7 cellular contexts compared by ENCODE assay signal in the genomic region with DNA sequence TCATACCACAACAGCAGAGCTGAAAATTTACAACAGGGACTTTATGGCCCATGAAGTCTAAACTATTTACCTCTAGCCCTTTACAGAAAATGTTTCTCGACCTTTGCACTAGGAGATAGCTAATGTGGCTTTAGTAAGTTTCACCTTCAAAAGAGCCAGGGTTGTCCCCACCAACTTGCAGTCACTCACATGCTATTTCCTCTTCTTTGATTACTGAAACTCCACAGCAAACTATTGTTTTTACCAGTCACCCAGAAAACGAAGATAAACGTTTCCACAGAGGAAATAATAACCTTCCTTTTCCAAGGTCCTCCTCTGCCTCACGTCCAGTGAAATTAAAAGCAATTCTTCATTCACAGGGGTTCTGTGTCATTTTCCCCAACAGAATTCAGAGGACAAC. TPM values are rescaled to one million over a fixed set of nuclear protein-coding genes. Genes with fewer than 3 reads are reported as not detected.
DNase-seq lines count a peak whose midpoint lies in the region; ATAC-seq and TF ChIP-seq lines count a peak whose summit lies in the region.

No MANE protein-coding gene starts in this region.

- POLR2A ChIA-PET in WTC11 (lab: Charles Lee) = interaction anchor here (0.5 kb wide), 1 partner anchor 44 kb away, joined by 4 read pairs; no protein-coding TSS in a partner anchor

- H3K36me3 Mint-ChIP-seq in WTC11 = no peaks in the 10 kb centered on the region
- H3K36me3 Mint-ChIP-seq in stimulated activated memory B cell treated with anti-CD40 and anti-IgM and Interleukin-4, amounts not matched to agents 10 μg/mL and 1 μg/mL and 100 μg/mL, for 72 hours = no peaks in the 10 kb centered on the region

- H3K27me3 Mint-ChIP-seq in WTC11 (ENCODE audit: low read depth) = no peaks in the 10 kb centered on the region
- no peaks in the 10 kb centered on the region for H3K27me3 Mint-ChIP-seq in stimulated activated memory B cell treated with anti-CD40 and anti-IgM and Interleukin-4, amounts not matched to agents 10 μg/mL and 1 μg/mL and 100 μg/mL, for 72 hours

- CTCF ChIA-PET in WTC11 (lab: Charles Lee) = interaction anchor here (2.5 kb wide), 1 partner anchor 41 kb away, joined by 8 read pairs; no protein-coding TSS in a partner anchor

- no peak for DNase-seq in WTC11 (ENCODE audit: low spot score)
- no peak for DNase-seq in stimulated activated CD4-positive, alpha-beta T cell treated with anti-CD3 and anti-CD28 coated beads, Interleukin-4, amount 100 ng/mL, for 1 hour
- no peak for DNase-seq in posterior cingulate gyrus
- DNase-seq in activated CD8-positive, alpha-beta memory T cell treated with anti-CD3 and anti-CD28 coated beads for 24 hours = no peak

- no peaks in the 10 kb centered on the region for H3K9me3 Mint-ChIP-seq in WTC11
- no peaks in the 10 kb centered on the region for H3K9me3 Mint-ChIP-seq in stimulated activated memory B cell treated with anti-CD40 and anti-IgM and Interleukin-4, amounts not matched to agents 10 μg/mL and 1 μg/mL and 100 μg/mL, for 72 hours

- peaks cover 28% of the 10 kb centered on the region for H3K4me1 Mint-ChIP-seq in WTC11
- no peaks in the 10 kb centered on the region for H3K4me1 Mint-ChIP-seq in stimulated activated memory B cell treated with anti-CD40 and anti-IgM and Interleukin-4, amounts not matched to agents 10 μg/mL and 1 μg/mL and 100 μg/mL, for 72 hours

- intact Hi-C loops in posterior cingulate gyrus (cut with DNase I) = no loop called here

- ATAC-seq in GM19372 (IDR thresholded peaks at IDR 0.05; ENCODE audit: low read depth, unreplicated experiment) = peak; percentile 87
- ATAC-seq in HG02870 (IDR thresholded peaks at IDR 0.05; ENCODE audit: unreplicated experiment) = peak; percentile 88
- ATAC-seq in WTC11 = no peak
- ATAC-seq in stimulated activated memory B cell treated with anti-CD40 and anti-IgM and Interleukin-4, amounts not matched to agents 10 μg/mL and 1 μg/mL and 100 μg/mL, for 72 hours = peak; percentile 52

- TF ChIP-seq CTCF in WTC11 (IDR thresholded peaks at IDR 0.05) = no peak

- no peak overlapping the region for H3K4me3 Mint-ChIP-seq in WTC11
- no peak overlapping the region for H3K4me3 Mint-ChIP-seq in stimulated activated memory B cell treated with anti-CD40 and anti-IgM and Interleukin-4, amounts not matched to agents 10 μg/mL and 1 μg/mL and 100 μg/mL, for 72 hours

- H3K27ac Mint-ChIP-seq in WTC11 = peak overlapping the region; percentile 34; the same call in 1 of the 2 replicates
- H3K27ac Mint-ChIP-seq in stimulated activated memory B cell treated with anti-CD40 and anti-IgM and Interleukin-4, amounts not matched to agents 10 μg/mL and 1 μg/mL and 100 μg/mL, for 72 hours = no peak overlapping the region

TF ChIP-seq in WTC11, 78 proteins besides CTCF, POLR2A, EP300 and RAD21 (continues in another document):
- no peak for TF ChIP-seq STAT6 (CRISPR knock-in tag; conservative IDR thresholded peaks at IDR 0.05; ENCODE audit: low read depth)
- no peak for TF ChIP-seq USF2 (CRISPR knock-in tag; IDR thresholded peaks at IDR 0.05)
- TF ChIP-seq EMX1 (CRISPR knock-in tag; IDR thresholded peaks at IDR 0.05) = no peak
- no peak for TF ChIP-seq SP1 (CRISPR knock-in tag; conservative IDR thresholded peaks at IDR 0.05)
- no peak for TF ChIP-seq ZNF121 (CRISPR knock-in tag; IDR thresholded peaks at IDR 0.05)
- TF ChIP-seq, protein P1, sequence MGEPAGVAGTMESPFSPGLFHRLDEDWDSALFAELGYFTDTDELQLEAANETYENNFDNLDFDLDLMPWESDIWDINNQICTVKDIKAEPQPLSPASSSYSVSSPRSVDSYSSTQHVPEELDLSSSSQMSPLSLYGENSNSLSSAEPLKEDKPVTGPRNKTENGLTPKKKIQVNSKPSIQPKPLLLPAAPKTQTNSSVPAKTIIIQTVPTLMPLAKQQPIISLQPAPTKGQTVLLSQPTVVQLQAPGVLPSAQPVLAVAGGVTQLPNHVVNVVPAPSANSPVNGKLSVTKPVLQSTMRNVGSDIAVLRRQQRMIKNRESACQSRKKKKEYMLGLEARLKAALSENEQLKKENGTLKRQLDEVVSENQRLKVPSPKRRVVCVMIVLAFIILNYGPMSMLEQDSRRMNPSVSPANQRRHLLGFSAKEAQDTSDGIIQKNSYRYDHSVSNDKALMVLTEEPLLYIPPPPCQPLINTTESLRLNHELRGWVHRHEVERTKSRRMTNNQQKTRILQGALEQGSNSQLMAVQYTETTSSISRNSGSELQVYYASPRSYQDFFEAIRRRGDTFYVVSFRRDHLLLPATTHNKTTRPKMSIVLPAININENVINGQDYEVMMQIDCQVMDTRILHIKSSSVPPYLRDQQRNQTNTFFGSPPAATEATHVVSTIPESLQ (CRISPR knock-in tag; IDR thresholded peaks at IDR 0.05) = no peak
- TF ChIP-seq OVOL2 (CRISPR knock-in tag; IDR thresholded peaks at IDR 0.05; ENCODE audit: borderline replicate concordance) = no peak
- TF ChIP-seq, protein P2, sequence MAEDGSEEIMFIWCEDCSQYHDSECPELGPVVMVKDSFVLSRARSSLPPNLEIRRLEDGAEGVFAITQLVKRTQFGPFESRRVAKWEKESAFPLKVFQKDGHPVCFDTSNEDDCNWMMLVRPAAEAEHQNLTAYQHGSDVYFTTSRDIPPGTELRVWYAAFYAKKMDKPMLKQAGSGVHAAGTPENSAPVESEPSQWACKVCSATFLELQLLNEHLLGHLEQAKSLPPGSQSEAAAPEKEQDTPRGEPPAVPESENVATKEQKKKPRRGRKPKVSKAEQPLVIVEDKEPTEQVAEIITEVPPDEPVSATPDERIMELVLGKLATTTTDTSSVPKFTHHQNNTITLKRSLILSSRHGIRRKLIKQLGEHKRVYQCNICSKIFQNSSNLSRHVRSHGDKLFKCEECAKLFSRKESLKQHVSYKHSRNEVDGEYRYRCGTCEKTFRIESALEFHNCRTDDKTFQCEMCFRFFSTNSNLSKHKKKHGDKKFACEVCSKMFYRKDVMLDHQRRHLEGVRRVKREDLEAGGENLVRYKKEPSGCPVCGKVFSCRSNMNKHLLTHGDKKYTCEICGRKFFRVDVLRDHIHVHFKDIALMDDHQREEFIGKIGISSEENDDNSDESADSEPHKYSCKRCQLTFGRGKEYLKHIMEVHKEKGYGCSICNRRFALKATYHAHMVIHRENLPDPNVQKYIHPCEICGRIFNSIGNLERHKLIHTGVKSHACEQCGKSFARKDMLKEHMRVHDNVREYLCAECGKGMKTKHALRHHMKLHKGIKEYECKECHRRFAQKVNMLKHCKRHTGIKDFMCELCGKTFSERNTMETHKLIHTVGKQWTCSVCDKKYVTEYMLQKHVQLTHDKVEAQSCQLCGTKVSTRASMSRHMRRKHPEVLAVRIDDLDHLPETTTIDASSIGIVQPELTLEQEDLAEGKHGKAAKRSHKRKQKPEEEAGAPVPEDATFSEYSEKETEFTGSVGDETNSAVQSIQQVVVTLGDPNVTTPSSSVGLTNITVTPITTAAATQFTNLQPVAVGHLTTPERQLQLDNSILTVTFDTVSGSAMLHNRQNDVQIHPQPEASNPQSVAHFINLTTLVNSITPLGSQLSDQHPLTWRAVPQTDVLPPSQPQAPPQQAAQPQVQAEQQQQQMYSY (CRISPR knock-in tag; IDR thresholded peaks at IDR 0.05) = no peak
- TF ChIP-seq, protein P3, sequence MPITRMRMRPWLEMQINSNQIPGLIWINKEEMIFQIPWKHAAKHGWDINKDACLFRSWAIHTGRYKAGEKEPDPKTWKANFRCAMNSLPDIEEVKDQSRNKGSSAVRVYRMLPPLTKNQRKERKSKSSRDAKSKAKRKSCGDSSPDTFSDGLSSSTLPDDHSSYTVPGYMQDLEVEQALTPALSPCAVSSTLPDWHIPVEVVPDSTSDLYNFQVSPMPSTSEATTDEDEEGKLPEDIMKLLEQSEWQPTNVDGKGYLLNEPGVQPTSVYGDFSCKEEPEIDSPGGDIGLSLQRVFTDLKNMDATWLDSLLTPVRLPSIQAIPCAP (CRISPR knock-in tag; IDR thresholded peaks at IDR 0.05) = no peak

RNA-seq across cellular contexts. Expression of gene WWTR1, which starts 48.2 kb away (rescaled TPM):
- total RNA-seq in WTC11 (2021) = 24.6 to 30.0 TPM (median 25.5 TPM) in 3 replicates
